In the genomic region with DNA sequence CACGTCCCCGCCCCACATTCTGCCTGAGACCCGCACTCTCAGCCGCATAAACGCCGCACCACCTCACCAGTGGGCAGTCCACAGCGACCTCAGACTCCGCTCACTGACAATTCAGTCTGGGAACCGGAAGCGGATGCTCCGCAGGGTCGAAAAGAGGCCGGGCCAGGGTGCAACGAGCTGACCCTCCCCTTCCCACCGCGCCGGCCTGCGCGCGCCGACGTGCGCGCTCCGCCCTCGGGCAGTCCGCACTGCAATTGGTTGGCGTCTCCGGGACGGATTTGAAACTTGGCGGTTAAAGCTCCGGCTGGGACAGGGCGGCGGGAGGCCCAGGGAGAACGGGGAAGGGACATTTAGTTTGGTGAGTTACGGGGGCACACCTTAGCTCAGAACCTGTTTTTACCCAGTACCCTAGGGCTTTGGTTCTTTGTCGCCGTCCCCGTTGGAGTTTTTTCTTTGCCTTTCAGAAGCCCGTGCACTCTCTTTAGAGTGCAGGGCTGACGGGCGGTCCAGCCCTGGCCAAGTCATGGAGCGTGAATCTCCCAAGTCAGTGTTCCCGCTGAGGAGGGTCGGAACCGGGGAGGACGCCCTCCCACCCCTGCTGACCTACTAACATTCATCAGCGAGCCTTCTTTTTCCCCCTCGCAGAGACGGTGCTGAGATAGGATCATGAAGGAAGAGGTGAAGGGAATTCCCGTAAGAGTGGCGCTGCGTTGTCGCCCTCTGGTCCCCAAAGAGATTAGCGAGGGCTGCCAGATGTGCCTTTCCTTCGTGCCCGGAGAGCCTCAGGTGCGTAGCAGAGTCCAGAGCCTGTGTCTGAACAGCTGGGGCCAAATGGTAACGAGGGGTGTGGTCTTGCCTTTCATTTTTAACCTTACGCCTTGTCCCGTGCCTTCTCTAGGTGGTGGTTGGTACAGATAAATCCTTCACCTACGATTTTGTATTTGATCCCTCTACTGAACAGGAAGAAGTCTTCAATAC, we compare ENCODE assay signal across 8 cellular contexts. TPM values are rescaled to one million over a fixed set of nuclear protein-coding genes. Genes with fewer than 3 reads are reported as not detected.
DNase-seq lines count a peak whose midpoint lies in the region; ATAC-seq and TF ChIP-seq lines count a peak whose summit lies in the region.

A gene with protein sequence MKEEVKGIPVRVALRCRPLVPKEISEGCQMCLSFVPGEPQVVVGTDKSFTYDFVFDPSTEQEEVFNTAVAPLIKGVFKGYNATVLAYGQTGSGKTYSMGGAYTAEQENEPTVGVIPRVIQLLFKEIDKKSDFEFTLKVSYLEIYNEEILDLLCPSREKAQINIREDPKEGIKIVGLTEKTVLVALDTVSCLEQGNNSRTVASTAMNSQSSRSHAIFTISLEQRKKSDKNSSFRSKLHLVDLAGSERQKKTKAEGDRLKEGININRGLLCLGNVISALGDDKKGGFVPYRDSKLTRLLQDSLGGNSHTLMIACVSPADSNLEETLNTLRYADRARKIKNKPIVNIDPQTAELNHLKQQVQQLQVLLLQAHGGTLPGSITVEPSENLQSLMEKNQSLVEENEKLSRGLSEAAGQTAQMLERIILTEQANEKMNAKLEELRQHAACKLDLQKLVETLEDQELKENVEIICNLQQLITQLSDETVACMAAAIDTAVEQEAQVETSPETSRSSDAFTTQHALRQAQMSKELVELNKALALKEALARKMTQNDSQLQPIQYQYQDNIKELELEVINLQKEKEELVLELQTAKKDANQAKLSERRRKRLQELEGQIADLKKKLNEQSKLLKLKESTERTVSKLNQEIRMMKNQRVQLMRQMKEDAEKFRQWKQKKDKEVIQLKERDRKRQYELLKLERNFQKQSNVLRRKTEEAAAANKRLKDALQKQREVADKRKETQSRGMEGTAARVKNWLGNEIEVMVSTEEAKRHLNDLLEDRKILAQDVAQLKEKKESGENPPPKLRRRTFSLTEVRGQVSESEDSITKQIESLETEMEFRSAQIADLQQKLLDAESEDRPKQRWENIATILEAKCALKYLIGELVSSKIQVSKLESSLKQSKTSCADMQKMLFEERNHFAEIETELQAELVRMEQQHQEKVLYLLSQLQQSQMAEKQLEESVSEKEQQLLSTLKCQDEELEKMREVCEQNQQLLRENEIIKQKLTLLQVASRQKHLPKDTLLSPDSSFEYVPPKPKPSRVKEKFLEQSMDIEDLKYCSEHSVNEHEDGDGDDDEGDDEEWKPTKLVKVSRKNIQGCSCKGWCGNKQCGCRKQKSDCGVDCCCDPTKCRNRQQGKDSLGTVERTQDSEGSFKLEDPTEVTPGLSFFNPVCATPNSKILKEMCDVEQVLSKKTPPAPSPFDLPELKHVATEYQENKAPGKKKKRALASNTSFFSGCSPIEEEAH (plus strand): TSS at position 312 of the 978 bp plus-strand sequence. CDS start 355 bp downstream, at position 667.
A gene with protein sequence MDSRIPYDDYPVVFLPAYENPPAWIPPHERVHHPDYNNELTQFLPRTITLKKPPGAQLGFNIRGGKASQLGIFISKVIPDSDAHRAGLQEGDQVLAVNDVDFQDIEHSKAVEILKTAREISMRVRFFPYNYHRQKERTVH (minus strand): TSS at position 135 of the 978 bp plus-strand sequence. CDS start 586 bp downstream, outside the sequence.

- H3K9me3 ChIP-seq in AG04450 (ENCODE audit: control insufficient read depth, insufficient read depth, low read length), result no peaks in the 10 kb centered on the region

- no peaks in the 10 kb centered on the region for H3K27me3 ChIP-seq in AG04450 (ENCODE audit: control insufficient read depth, insufficient read depth, low read length)

- peak within 1 kb of the TSS; percentile 79 for H3K4me3 ChIP-seq in AG04450 (ENCODE audit: low read depth, low read length)

- H3K27ac ChIP-seq in AG04450 (ENCODE audit: low read depth, low read length), result peak within 1 kb of the TSS; percentile 31

- CTCF ChIA-PET in AG04450 (lab: Charles Lee), result interaction anchor here (3.5 kb wide), 1 partner anchor 157 kb away, joined by 16 read pairs; a partner anchor contains a TSS

- ATAC-seq in GM18867 (IDR thresholded peaks at IDR 0.05; ENCODE audit: unreplicated experiment) (peak; percentile 98), HG03097 (IDR thresholded peaks at IDR 0.05; ENCODE audit: low FRiP score, unreplicated experiment) (peak; percentile 92)

- DNase-seq in AG04450 (ENCODE audit: low read depth, low spot score), result peak; percentile 32
- peak; percentile 49 for DNase-seq in NCI-H2196 treated with DMSO at 0.1 percent for 48 hours (lab: John Stamatoyannopoulos, UW; ENCODE audit: unreplicated experiment)
- DNase-seq in activated CD4-positive, CD25-positive, alpha-beta regulatory T cell (lab: John Stamatoyannopoulos, UW), result peak; percentile 37 to 58 (median 50)
- DNase-seq in central memory CD4-positive, alpha-beta T cell, result peak; percentile 73
- peak; percentile 93 for DNase-seq in islet precursor cell
- peak; percentile 61 to 70 (median 68) for DNase-seq in stimulated activated CD4-positive, alpha-beta T cell treated with anti-CD3 and anti-CD28 coated beads, Interleukin-12 subunit alpha, Interleukin-12 subunit beta, amount 100 ng/mL, for 48 hours (ENCODE audit: low read depth in 2 of 3, low spot score in 1 of 3)

- POLR2A ChIA-PET in AG04450 (lab: Yijun Ruan, JAX), result interaction anchor here (0.7 to 1.7 kb wide), 2 partner anchors 9 to 157 kb away, joined by 4 to 7 read pairs; a partner anchor contains a TSS

- no peak for TF ChIP-seq CTCF in AG04450 (IDR thresholded peaks at IDR 0.05; ENCODE audit: low read depth, low read length)

RNA-seq across cellular contexts. Expression of the first gene that starts in this region (rescaled TPM):
- polyA plus RNA-seq in AG04450 (2011; rRNA removed), result 6.4 and 8.8 TPM in 2 replicates
- polyA minus RNA-seq in AG04450 (2011; rRNA and poly(A)+ RNA removed), result 5.6 and 8.0 TPM in 2 replicates

RNA-seq across cellular contexts. Expression of the second gene that starts in this region (rescaled TPM):
- polyA plus RNA-seq in AG04450 (2011; rRNA removed), result 139 and 141 TPM in 2 replicates
- polyA minus RNA-seq in AG04450 (2011; rRNA and poly(A)+ RNA removed), result 81.3 and 88.0 TPM in 2 replicates

Comparison
In these comparisons a context has a peak if more than half of its experiments do, and no peak if none do; other contexts are left out.
1. Peak in every context shown above with its lines: DNase-seq, ATAC-seq, H3K4me3 ChIP-seq and H3K27ac ChIP-seq.
2. DNase-seq: peak in every context shown above with its lines; median percentile 93 in islet precursor cell; 73 in central memory CD4-positive, alpha-beta T cell; 68 in stimulated activated CD4-positive, alpha-beta T cell treated with anti-CD3 and anti-CD28 coated beads, Interleukin-12 subunit alpha, Interleukin-12 subunit beta, amount 100 ng/mL, for 48 hours; 50 in activated CD4-positive, CD25-positive, alpha-beta regulatory T cell; 49 in NCI-H2196 treated with DMSO at 0.1 percent for 48 hours; 32 in AG04450.